Comparison of ENCODE assay signal across 8 cellular contexts in the genomic region with DNA sequence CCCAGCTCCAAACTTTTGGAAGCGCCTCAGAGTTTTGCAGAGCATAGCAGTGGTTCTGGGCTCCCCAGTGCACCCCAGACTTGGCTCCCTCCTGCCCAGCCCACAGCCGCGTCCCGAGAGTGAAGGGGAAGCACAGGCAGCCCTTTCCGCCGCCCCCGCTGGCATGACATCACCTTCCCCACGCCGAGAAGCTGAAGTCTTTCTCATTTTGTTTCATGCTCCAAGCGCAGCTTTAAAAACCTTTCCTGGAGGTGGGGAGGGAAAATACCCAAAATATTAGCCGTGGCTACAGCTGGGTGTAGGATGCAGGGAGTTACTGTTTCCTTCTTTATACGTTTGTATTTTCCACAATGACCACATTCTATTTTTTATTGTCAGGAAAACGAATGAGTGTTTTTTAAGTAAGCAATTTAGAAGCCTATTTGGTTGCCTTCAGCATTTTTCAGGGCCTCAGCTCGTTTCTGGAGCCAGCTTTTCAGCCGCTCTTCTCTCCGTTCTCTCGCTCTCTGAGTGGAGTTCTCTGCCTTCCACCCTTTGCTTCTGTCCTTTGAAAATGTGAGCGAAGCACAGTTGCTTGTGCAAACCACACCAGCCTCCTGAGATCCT.
DNase-seq lines count a peak whose midpoint lies in the region; ATAC-seq and TF ChIP-seq lines count a peak whose summit lies in the region.

No MANE protein-coding gene starts in this region.

- intact Hi-C loops in prostate gland (cut with DNase I), result loop anchor here (2.0 to 10.0 kb wide), 5 partner anchors 42 to 388 kb away; partner anchors contain the start of gene BFSP1
- intact Hi-C loops in vagina (cut with DNase I), result loop anchor here (5.0 to 10.0 kb wide), 2 partner anchors 213 to 361 kb away; partner anchors contain the start of genes BFSP1 and RRBP1

- TF ChIP-seq POLR2A in prostate gland (IDR thresholded peaks at IDR 0.05) (no peak), vagina (IDR thresholded peaks at IDR 0.05) (no peak)

- H3K27me3 ChIP-seq in prostate gland (replicated peaks; ENCODE audit: insufficient read depth) (no peaks in the 10 kb centered on the region), vagina (no peaks in the 10 kb centered on the region)

- H3K36me3 ChIP-seq in prostate gland (no peaks in the 10 kb centered on the region), vagina (no peaks in the 10 kb centered on the region)

- 30% methylated on average over 18 of the region's 18 CpGs for WGBS in prostate gland

- H3K9me3 ChIP-seq in prostate gland (no peaks in the 10 kb centered on the region), vagina (no peaks in the 10 kb centered on the region)

- CTCF ChIA-PET in HEK293T (lab: Yijun Ruan, JAX), result no interaction called here

- peak; percentile 64 for ATAC-seq in HG02623 (IDR thresholded peaks at IDR 0.05; ENCODE audit: unreplicated experiment)
- no peak for ATAC-seq in GM18870 (IDR thresholded peaks at IDR 0.05; ENCODE audit: unreplicated experiment)

- H3K27ac ChIP-seq in prostate gland (peak overlapping the region; percentile 65), vagina (peak overlapping the region; percentile 86)

- DNase-seq in C1 segment of cervical spinal cord (lab: John Stamatoyannopoulos, UW) (peak in 9 of 14 donors; percentile 10 to 42 (median 25)), globus pallidus (ENCODE audit: low spot score) (peak; percentile 29), prostate gland (ENCODE audit: low spot score) (no peak), vagina (ENCODE audit: extremely low spot score in 2 of 2) (no peak), HEK293T (ENCODE audit: extremely low spot score) (no peak)
- peak; percentile 48 for DNase-seq in activated CD8-positive, alpha-beta memory T cell treated with anti-CD3 and anti-CD28 coated beads, Interleukin-2, amount 50 U/mL, for 4 hours

- H3K4me3 ChIP-seq in prostate gland (peak overlapping the region; percentile 2 to 8), vagina (peak overlapping the region; percentile 38 to 49)

- POLR2A ChIA-PET in HEK293T (lab: Yijun Ruan, JAX), result no interaction called here

- H3K4me1 ChIP-seq in prostate gland (replicated peaks) (peaks cover 3% of the 10 kb centered on the region), vagina (peaks cover 5% of the 10 kb centered on the region)

- TF ChIP-seq CTCF in prostate gland (IDR thresholded peaks at IDR 0.05) (no peak), vagina (IDR thresholded peaks at IDR 0.05) (no peak)

TF ChIP-seq in HEK293T, 16 proteins besides CTCF, POLR2A, EP300 and RAD21:
- TF ChIP-seq HDGF (IDR thresholded peaks at IDR 0.05; ENCODE audit: borderline replicate concordance), result no peak
- TF ChIP-seq LEF1 (IDR thresholded peaks at IDR 0.05; ENCODE audit: borderline replicate concordance), result no peak
- no peak for TF ChIP-seq ZNF384 (IDR thresholded peaks at IDR 0.05)
- no peak for TF ChIP-seq BHLHE40 (IDR thresholded peaks at IDR 0.05; ENCODE audit: borderline replicate concordance)

Comparison
In these comparisons a context has a peak if more than half of its experiments do, and no peak if none do; other contexts are left out.
1. DNase-seq: peak in C1 segment of cervical spinal cord (9 of 14), activated CD8-positive, alpha-beta memory T cell treated with anti-CD3 and anti-CD28 coated beads, Interleukin-2, amount 50 U/mL, for 4 hours (single experiment) and globus pallidus (single experiment); none in prostate gland (single experiment), vagina (0 of 2) and HEK293T (single experiment).